In the genomic region with DNA sequence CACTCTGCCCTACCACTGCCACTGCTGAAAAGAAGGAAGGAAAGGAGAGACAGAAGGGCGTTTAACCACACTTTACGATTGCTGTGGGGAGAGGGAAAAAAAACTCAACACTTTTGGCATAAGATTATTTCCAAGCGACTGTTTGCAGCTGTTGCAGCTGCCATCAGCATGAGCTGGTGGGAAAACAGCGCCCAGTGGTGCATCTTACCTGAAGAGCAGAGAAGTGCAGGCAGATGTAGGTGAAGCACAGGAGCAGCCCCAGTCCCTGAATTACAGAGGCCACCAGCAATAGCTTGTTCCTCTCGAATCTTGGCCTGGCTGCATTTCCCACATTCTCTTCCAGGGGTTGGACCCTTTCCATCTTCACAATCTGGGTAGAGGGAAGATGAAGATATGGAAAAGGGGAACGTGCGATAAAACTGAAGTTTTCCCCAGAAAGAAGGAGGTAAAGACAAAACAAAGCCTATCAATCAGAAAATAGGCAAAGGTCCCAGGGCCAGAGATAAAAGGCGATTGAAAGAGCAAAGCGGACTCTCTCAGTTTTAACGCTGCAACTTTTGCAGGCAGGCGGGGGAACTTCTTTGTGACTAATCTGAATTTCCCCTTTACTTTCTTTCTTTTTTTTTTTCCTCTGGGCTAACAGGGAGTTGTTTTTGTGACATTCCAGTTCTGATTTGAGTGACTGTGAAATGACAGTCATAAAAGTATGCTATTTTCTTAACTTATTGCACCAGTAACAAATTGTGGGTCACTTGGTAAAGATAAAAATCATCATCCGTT, we compare ENCODE assay signal across 8 cellular contexts. TPM values are rescaled to one million over a fixed set of nuclear protein-coding genes. Genes with fewer than 3 reads are reported as not detected.
DNase-seq lines count a peak whose midpoint lies in the region; ATAC-seq, FAIRE-seq and TF ChIP-seq lines count a peak whose summit lies in the region.

A gene with protein sequence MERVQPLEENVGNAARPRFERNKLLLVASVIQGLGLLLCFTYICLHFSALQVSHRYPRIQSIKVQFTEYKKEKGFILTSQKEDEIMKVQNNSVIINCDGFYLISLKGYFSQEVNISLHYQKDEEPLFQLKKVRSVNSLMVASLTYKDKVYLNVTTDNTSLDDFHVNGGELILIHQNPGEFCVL (minus strand): TSS at position 516 of the 780 bp plus-strand sequence. CDS start 155 bp downstream, at position 361.

- H3K27ac ChIP-seq in smooth muscle cell (ENCODE audit: low read depth) = no peak within 1 kb of the TSS
- no peak within 1 kb of the TSS for H3K27ac ChIP-seq in psoas muscle

- H3K9me3 ChIP-seq in T-helper 17 cell (ENCODE audit: control insufficient read depth, low read length, poor library complexity, severe bottlenecking) (no peaks in the 10 kb centered on the region), smooth muscle cell (replicated peaks; ENCODE audit: low read depth) (no peaks in the 10 kb centered on the region), psoas muscle (no peaks in the 10 kb centered on the region)

- TF ChIP-seq CTCF in fibroblast of mammary gland (conservative IDR thresholded peaks at IDR 0.05; ENCODE audit: control insufficient read depth, insufficient read depth, low read depth, low read length) = no peak
- TF ChIP-seq CTCF in smooth muscle cell (IDR thresholded peaks at IDR 0.05; ENCODE audit: borderline replicate concordance, insufficient read depth, poor library complexity, severe bottlenecking) = no peak
- TF ChIP-seq CTCF in psoas muscle (IDR thresholded peaks at IDR 0.05) = no peak

- peak within 1 kb of the TSS; percentile 97 for H3K27ac Mint-ChIP-seq in T-helper 17 cell

- no peaks in the 10 kb centered on the region for H3F3A ChIP-seq in smooth muscle cell (ENCODE audit: low read depth)

- DNase-seq in GM18507 (ENCODE audit: extremely low spot score, insufficient read length, low read depth) (no peak), T-helper 17 cell (no peak), fibroblast of mammary gland (ENCODE audit: low read depth) (peak; percentile 41), smooth muscle cell (lab: John Stamatoyannopoulos, UW; ENCODE audit: unreplicated experiment) (no peak), psoas muscle (no peak)

- peaks cover 53% of the 10 kb centered on the region for H3K4me1 Mint-ChIP-seq in T-helper 17 cell

- H4K20me1 ChIP-seq in smooth muscle cell (ENCODE audit: low read depth) = no peaks in the 10 kb centered on the region

- intact Hi-C loops in psoas muscle (cut with DNase I) = loop anchor here in 1 of 2 donors (10.0 kb wide), 1 partner anchor 382 kb away; no protein-coding TSS in a partner anchor

- H3K4me2 ChIP-seq in smooth muscle cell = peak within 1 kb of the TSS; percentile 59

- H3K27me3 ChIP-seq in smooth muscle cell (ENCODE audit: low read depth) = no peaks in the 10 kb centered on the region
- no peaks in the 10 kb centered on the region for H3K27me3 ChIP-seq in psoas muscle (ENCODE audit: insufficient read depth in 3 of 3, low read length in 2 of 3)

- no peaks in the 10 kb centered on the region for H3K36me3 ChIP-seq in smooth muscle cell (ENCODE audit: low read depth)
- no peaks in the 10 kb centered on the region for H3K36me3 ChIP-seq in psoas muscle (ENCODE audit: insufficient read depth in 1 of 2, low read depth in 1 of 2)

- H3K4me1 ChIP-seq in smooth muscle cell (ENCODE audit: low read depth) = peaks cover 6% of the 10 kb centered on the region
- H3K4me1 ChIP-seq in psoas muscle = no peaks in the 10 kb centered on the region

- FAIRE-seq in GM18507 (lab: Jason Lieb, UNC) = peak; percentile 46

- peak within 1 kb of the TSS; percentile 83 for H3K4me3 Mint-ChIP-seq in T-helper 17 cell

- WGBS in smooth muscle cell (ENCODE audit: low lambda C conversion rate) = 68% methylated on average over 12 of the region's 12 CpGs
- WGBS in psoas muscle, 3 donors = 25 to 38% (median 31%) methylated on average over 12 of the region's 12 CpGs

- no peaks in the 10 kb centered on the region for H3K36me3 Mint-ChIP-seq in T-helper 17 cell (ENCODE audit: low read depth)

- no peaks in the 10 kb centered on the region for H3K79me2 ChIP-seq in smooth muscle cell (ENCODE audit: low read depth)

- H2AFZ ChIP-seq in smooth muscle cell (ENCODE audit: low read depth) = no peak within 1 kb of the TSS

- no peak within 1 kb of the TSS for H3K9ac ChIP-seq in smooth muscle cell (ENCODE audit: low read depth)

- peak within 1 kb of the TSS; percentile 36 for H3K4me3 ChIP-seq in fibroblast of mammary gland (ENCODE audit: control insufficient read depth, low read depth, low read length)
- no peak within 1 kb of the TSS for H3K4me3 ChIP-seq in smooth muscle cell
- H3K4me3 ChIP-seq in psoas muscle = no peak within 1 kb of the TSS

- peak; percentile 27 for ATAC-seq in T-helper 17 cell
- no peak for ATAC-seq in psoas muscle
- no peak for ATAC-seq in HG03280 (IDR thresholded peaks at IDR 0.05; ENCODE audit: unreplicated experiment)
- no peak for ATAC-seq in HG02798 (IDR thresholded peaks at IDR 0.05; ENCODE audit: poor library complexity, unreplicated experiment)
- ATAC-seq in HG02870 (IDR thresholded peaks at IDR 0.05; ENCODE audit: unreplicated experiment) = no peak

- no peaks in the 10 kb centered on the region for H3K27me3 Mint-ChIP-seq in T-helper 17 cell

RNA-seq across cellular contexts. Expression of the gene that starts here (rescaled TPM):
- 10 to 100 TPM in 1 of 2 donors, 1 to 10 TPM in 1; 1.9 to 16.0 TPM for total RNA-seq in T-helper 17 cell
- 4.5 and 5.6 TPM in 2 replicates for total RNA-seq in smooth muscle cell
- 1.0 and 2.1 TPM in 2 replicates for polyA plus RNA-seq in smooth muscle cell
- total RNA-seq in psoas muscle = under 1 TPM; 0.08 to 0.28 (median 0.16) TPM
- polyA plus RNA-seq in psoas muscle = under 1 TPM; 0.04 to 0.26 (median 0.09) TPM
